In genomic region chr10:34667177-34667576, GRCh38 we compare ENCODE assay signal across 25 cellular contexts.
DNase-seq lines count a peak whose midpoint lies in the region; ATAC-seq and TF ChIP-seq lines count a peak whose summit lies in the region.
"Had no signal": no experiment of that assay in that cellular context is flagged by ENCODE, and none has a peak within 500 bp of the region (broad histone marks: within the 10 kb centered on the region; RNA-seq: fewer than 3 reads in every experiment).

No MANE protein-coding gene starts in this region.

- H3K27ac ChIP-seq in BLaER1 (no peak overlapping the region), epithelial cell of prostate (peak overlapping the region; percentile 63), right cardiac atrium (ENCODE audit: low read length) (no peak overlapping the region)
- H3K27ac ChIP-seq: cardiac muscle cell, HL-60, prostate gland, spleen had no signal

- H3K4me3 ChIP-seq in BLaER1 = no peak overlapping the region
- H3K4me3 ChIP-seq in right cardiac atrium (ENCODE audit: low read length) = no peak overlapping the region
- H3K4me3 ChIP-seq: cardiac muscle cell, prostate gland, spleen had no signal

- H3K27me3 Mint-ChIP-seq in glutamatergic neuron (ENCODE audit: unreplicated experiment) = peaks cover 2% of the 10 kb centered on the region
- H3K27me3 Mint-ChIP-seq: memory B cell had no signal

- H3K4me1 ChIP-seq in BLaER1 = peaks cover 44% of the 10 kb centered on the region
- no peaks in the 10 kb centered on the region for H3K4me1 ChIP-seq in right cardiac atrium (ENCODE audit: control insufficient read depth, insufficient read depth, low read length)
- H3K4me1 ChIP-seq: prostate gland, spleen had no signal

- no peaks in the 10 kb centered on the region for H3K9me3 Mint-ChIP-seq in glutamatergic neuron (ENCODE audit: unreplicated experiment)
- H3K9me3 Mint-ChIP-seq: activated CD4-positive, alpha-beta T cell treated with anti-CD3 and anti-CD28 coated beads, Interleukin-2, amount 10 ng/mL, durations not matched to agents 24 days and 14 days; dendritic cell treated with granulocyte-macrophage colony-stimulating factor and Interleukin-4, amounts not matched to agents 40 ng/mL and 50 ng/mL, for 4 days; memory B cell; natural killer cell had no signal

- no peaks in the 10 kb centered on the region for H3K36me3 Mint-ChIP-seq in glutamatergic neuron (ENCODE audit: unreplicated experiment)
- H3K36me3 Mint-ChIP-seq: memory B cell, natural killer cell had no signal

- no peak overlapping the region for H3K27ac Mint-ChIP-seq in glutamatergic neuron (ENCODE audit: unreplicated experiment)
- H3K27ac Mint-ChIP-seq: activated CD4-positive, alpha-beta T cell treated with anti-CD3 and anti-CD28 coated beads, Interleukin-2, amount 10 ng/mL, durations not matched to agents 24 days and 14 days; dendritic cell treated with granulocyte-macrophage colony-stimulating factor and Interleukin-4, amounts not matched to agents 40 ng/mL and 50 ng/mL, for 4 days; memory B cell; natural killer cell had no signal

- no peak overlapping the region for H3K9ac ChIP-seq in BLaER1

- no peak for TF ChIP-seq CTCF in glutamatergic neuron (IDR thresholded peaks at IDR 0.05; ENCODE audit: partially characterized antibody, unreplicated experiment)

- WGBS in right cardiac atrium = 37% methylated on average over 1 of the region's 1 CpG

- H3K4me3 Mint-ChIP-seq in glutamatergic neuron (ENCODE audit: unreplicated experiment) = no peak overlapping the region
- H3K4me3 Mint-ChIP-seq: activated CD4-positive, alpha-beta T cell treated with anti-CD3 and anti-CD28 coated beads, Interleukin-2, amount 10 ng/mL, durations not matched to agents 24 days and 14 days; dendritic cell treated with granulocyte-macrophage colony-stimulating factor and Interleukin-4, amounts not matched to agents 40 ng/mL and 50 ng/mL, for 4 days; memory B cell; natural killer cell had no signal

- H3K27me3 ChIP-seq in BLaER1 (no peaks in the 10 kb centered on the region), right cardiac atrium (ENCODE audit: control insufficient read depth, insufficient read depth) (no peaks in the 10 kb centered on the region)
- H3K27me3 ChIP-seq: cardiac muscle cell, spleen had no signal

- peak; percentile 46 for ATAC-seq in GM19025 (IDR thresholded peaks at IDR 0.05; ENCODE audit: low read depth, unreplicated experiment)
- ATAC-seq in HG02852 (IDR thresholded peaks at IDR 0.05; ENCODE audit: unreplicated experiment) = peak; percentile 36
- ATAC-seq in right cardiac atrium = no peak
- ATAC-seq: natural killer cell had no signal

- H3K9me3 ChIP-seq in BLaER1 (no peaks in the 10 kb centered on the region), right cardiac atrium (ENCODE audit: control insufficient read depth, low read length) (no peaks in the 10 kb centered on the region)
- H3K9me3 ChIP-seq: prostate gland, spleen had no signal

- intact Hi-C loops in right cardiac atrium (cut with DNase I) = loop anchor here in 2 of 4 donors (10.0 kb wide), 1 partner anchor 148 kb away; the partner anchor contains the start of gene PARD3 (in 2 of the 2)

- 0 out of 2 replicates have a peak, but pooled peaks cover 4% of the 10 kb centered on the region for H3K36me3 ChIP-seq in BLaER1
- H3K36me3 ChIP-seq: cardiac muscle cell, prostate gland, spleen had no signal

- peak overlapping the region; percentile 56 for H3K4me2 ChIP-seq in BLaER1

- no peaks in the 10 kb centered on the region for H3K4me1 Mint-ChIP-seq in glutamatergic neuron (ENCODE audit: low read depth, unreplicated experiment)
- H3K4me1 Mint-ChIP-seq: activated CD4-positive, alpha-beta T cell treated with anti-CD3 and anti-CD28 coated beads, Interleukin-2, amount 10 ng/mL, durations not matched to agents 24 days and 14 days; memory B cell; natural killer cell had no signal

- peaks cover 74% of the 10 kb centered on the region for H4K20me1 ChIP-seq in BLaER1

- DNase-seq in epithelial cell of prostate (ENCODE audit: low read depth, low spot score) = no peak
- no peak for DNase-seq in activated effector memory CD4-positive, alpha-beta T cell treated with anti-CD3 and anti-CD28 coated beads, Interleukin-2, amount 50 U/mL, for 16 hours
- DNase-seq in glutamatergic neuron = no peak
- no peak for DNase-seq in right cardiac atrium
- DNase-seq in activated CD4-positive, CD25-positive, alpha-beta regulatory T cell (lab: John Stamatoyannopoulos, UW) = no peak
- DNase-seq: activated CD4-positive, alpha-beta T cell treated with anti-CD3 and anti-CD28 coated beads, Interleukin-2, amount 10 ng/mL, durations not matched to agents 24 days and 14 days; activated CD8-positive, alpha-beta memory T cell treated with anti-CD3 and anti-CD28 coated beads, Interleukin-2, amount 50 U/mL, for 48 hours; activated gamma-delta T cell; amniotic stem cell; foreskin fibroblast; IMR-90; natural killer cell; NCI-H187 treated with DMSO at 0.1 percent for 48 hours; NCI-H345; spleen; stimulated activated CD4-positive, alpha-beta T cell treated with anti-CD3 and anti-CD28 coated beads, Interleukin-4, amount 100 ng/mL, for 4 hours; SW 1271 had no signal

Comparison
In these comparisons a context has a peak if more than half of its experiments do, and no peak if none do; other contexts are left out.
1. ATAC-seq: peak in GM19025 (single experiment) and HG02852 (single experiment); none in right cardiac atrium (0 of 2).